1 cellular context compared by ENCODE assay signal in the genomic region with DNA sequence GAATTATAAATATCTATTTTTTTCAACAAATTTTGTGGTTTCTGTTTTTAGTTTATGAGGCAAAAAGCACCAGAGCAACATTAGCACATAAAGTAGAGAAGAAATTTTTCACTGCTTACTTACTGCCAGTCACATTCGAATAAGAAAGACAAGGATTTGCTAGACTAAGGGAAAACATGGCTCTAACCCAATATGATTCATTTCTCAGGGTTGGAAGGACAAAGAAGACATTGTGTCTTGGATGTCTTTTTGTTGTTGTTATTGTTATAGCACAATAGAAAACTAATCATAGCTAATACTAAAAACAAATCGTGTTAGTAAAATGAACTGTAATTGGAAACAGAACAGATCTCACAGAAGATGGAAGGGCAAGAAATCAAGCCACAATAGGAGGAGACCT.
TF ChIP-seq lines count a peak whose summit lies in the region.

No MANE protein-coding gene starts in this region.

TF ChIP-seq in H1, 55 proteins besides CTCF, POLR2A, EP300 and RAD21:
- no peak for TF ChIP-seq KDM4A (IDR thresholded peaks at IDR 0.05; ENCODE audit: low read depth, low read length, severe bottlenecking)
- no peak for TF ChIP-seq CBX5 (IDR thresholded peaks at IDR 0.05; ENCODE audit: low read depth, low read length)
- no peak for TF ChIP-seq HDAC6 (IDR thresholded peaks at IDR 0.05; ENCODE audit: low read depth, low read length)
- no peak for TF ChIP-seq SP4 (IDR thresholded peaks at IDR 0.05; ENCODE audit: low read length)
- TF ChIP-seq CEBPB (IDR thresholded peaks at IDR 0.05; ENCODE audit: low read depth, low read length), result no peak
- no peak for TF ChIP-seq SP1 (IDR thresholded peaks at IDR 0.05; ENCODE audit: low read depth, low read length)
- no peak for TF ChIP-seq TAF1 (IDR thresholded peaks at IDR 0.05; ENCODE audit: low read depth, low read length)
- TF ChIP-seq TAF7 (optimal IDR thresholded peaks at IDR 0.05; ENCODE audit: borderline replicate concordance, low read depth, low read length), result no peak
- TF ChIP-seq SRF (IDR thresholded peaks at IDR 0.05; ENCODE audit: low read depth, low read length), result no peak
- no peak for TF ChIP-seq CTBP2 (IDR thresholded peaks at IDR 0.05; ENCODE audit: borderline replicate concordance, insufficient read depth, insufficient read length, low read length)
- TF ChIP-seq JUND (IDR thresholded peaks at IDR 0.05; ENCODE audit: low read length), result no peak
- no peak for TF ChIP-seq KDM5A (IDR thresholded peaks at IDR 0.05; ENCODE audit: low read length)
- no peak for TF ChIP-seq SUZ12 (IDR thresholded peaks at IDR 0.05; ENCODE audit: low read length)
- TF ChIP-seq HDAC2 (IDR thresholded peaks at IDR 0.05; ENCODE audit: borderline replicate concordance in 1 of 2, low read depth in 2 of 2, low read length in 2 of 2), result no peak
- no peak for TF ChIP-seq FOSL1 (IDR thresholded peaks at IDR 0.05; ENCODE audit: insufficient read depth, low read depth, low read length)
